9 cellular contexts compared by ENCODE assay signal in the genomic region with DNA sequence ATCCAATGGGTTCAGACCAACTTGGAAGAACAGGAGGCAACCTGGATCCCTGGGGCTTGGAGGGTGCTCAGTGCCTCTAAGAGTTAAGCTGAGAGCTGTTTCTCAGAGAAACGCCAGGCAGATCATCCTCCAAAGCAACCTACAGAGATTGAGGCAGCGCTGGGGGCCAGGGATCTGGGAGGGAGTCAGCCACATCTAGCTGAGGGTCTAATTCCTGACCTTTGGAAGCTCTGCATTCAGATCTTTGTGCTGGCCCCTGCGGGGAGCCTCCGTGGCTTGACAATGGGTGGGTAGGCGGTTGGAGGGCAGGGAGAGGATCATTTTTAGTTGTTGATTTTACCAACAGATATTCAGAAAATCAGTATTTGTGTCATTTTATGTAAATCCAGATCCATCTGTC.
"Had no signal": no experiment of that assay in that cellular context is flagged by ENCODE, and none has a peak within 500 bp of the region (broad histone marks: within the 10 kb centered on the region; RNA-seq: fewer than 3 reads in every experiment).

No MANE protein-coding gene starts in this region.

- H3K9me3 Mint-ChIP-seq: GM23338, H9, HFFc6 had no signal

- H3K4me3 ChIP-seq: GM23248, GM23338, HAP-1 had no signal

- H3K27ac ChIP-seq: GM23248 had no signal

- DNase-seq: GM23248, GOT3, H7, H9, HCEC 1CT, HFFc6 had no signal

- H3K4me1 ChIP-seq: HAP-1 had no signal

- ATAC-seq: GM23338, HCT116 had no signal

- H3K36me3 ChIP-seq: HAP-1 had no signal

- H3K4me3 Mint-ChIP-seq: GM23338, H9, HFFc6 had no signal

- H3K27ac Mint-ChIP-seq: GM23338, H9, HFFc6 had no signal

- H3K9me3 ChIP-seq: HAP-1 had no signal
